Comparison of ENCODE assay signal across 8 cellular contexts in genomic region chr11:63567044-63567840, GRCh38. TPM values are rescaled to one million over a fixed set of nuclear protein-coding genes. Genes with fewer than 3 reads are reported as not detected.
DNase-seq lines count a peak whose midpoint lies in the region; ATAC-seq, FAIRE-seq and TF ChIP-seq lines count a peak whose summit lies in the region.

No MANE protein-coding gene starts in this region.

- TF ChIP-seq POLR2A in H54 (IDR thresholded peaks at IDR 0.05; ENCODE audit: low read depth, low read length), result no peak

- no peaks in the 10 kb centered on the region; the same call in 1 of the 2 replicates for H3K27me3 Mint-ChIP-seq in WTC11 (ENCODE audit: low read depth)
- peaks cover 0 to 19% (median 0%) of the 10 kb centered on the region in 5 donors for H3K27me3 Mint-ChIP-seq in naive thymus-derived CD4-positive, alpha-beta T cell

- CTCF ChIA-PET in WTC11 (lab: Charles Lee), result no interaction called here
- CTCF ChIA-PET in naive thymus-derived CD4-positive, alpha-beta T cell (lab: Charles Lee), result interaction anchor here (0.6 to 1.2 kb wide), 2 partner anchors 13 to 16 kb away, joined by 3 read pairs; no protein-coding TSS in a partner anchor

- TF ChIP-seq CTCF in GM06990 (IDR thresholded peaks at IDR 0.05; ENCODE audit: insufficient read depth, low read length, poor library complexity, severe bottlenecking) (no peak), WTC11 (IDR thresholded peaks at IDR 0.05) (no peak)

- H3K4me1 Mint-ChIP-seq in WTC11, result peaks cover 32% of the 10 kb centered on the region
- peaks cover 26 to 55% (median 47%) of the 10 kb centered on the region in 7 donors for H3K4me1 Mint-ChIP-seq in naive thymus-derived CD4-positive, alpha-beta T cell

- H3K4me3 Mint-ChIP-seq in WTC11, result no peak overlapping the region
- peak overlapping the region in 9 of 10 donors; percentile 7 to 62 (median 42) for H3K4me3 Mint-ChIP-seq in naive thymus-derived CD4-positive, alpha-beta T cell

- POLR2A ChIA-PET in WTC11 (lab: Charles Lee), result no interaction called here
- POLR2A ChIA-PET in naive thymus-derived CD4-positive, alpha-beta T cell (lab: Charles Lee), result interaction anchor here (0.7 to 1.5 kb wide), 6 partner anchors 8 to 35 kb away, joined by 3 to 5 read pairs (median 4); no protein-coding TSS in a partner anchor

- intact Hi-C loops in naive thymus-derived CD4-positive, alpha-beta T cell (cut with micrococcal nuclease), result loop anchor here in 1 of 2 donors (1.0 to 10.0 kb wide), 6 partner anchors 14 to 108 kb away; partner anchors contain the start of genes ATL3, PLAAT3 and PLAAT4
- intact Hi-C loops in aorta (cut with DNase I), result no loop called here

- peak; percentile 90 for FAIRE-seq in H54 (lab: Jason Lieb, UNC)

- H3K27ac Mint-ChIP-seq in WTC11, result peak overlapping the region; percentile 51
- H3K27ac Mint-ChIP-seq in naive thymus-derived CD4-positive, alpha-beta T cell, result peak overlapping the region; percentile 56 to 94 (median 86)

- DNase-seq in GM06990 (ENCODE audit: extremely low read depth, insufficient read length) (peak; percentile 79), H54 (ENCODE audit: insufficient read length, low spot score) (peak; percentile 45), LoVo (ENCODE audit: low spot score) (peak; percentile 91), WTC11 (ENCODE audit: low spot score) (no peak), aorta (no peak), NCI-H446 treated with DMSO at 0.1 percent for 48 hours (lab: John Stamatoyannopoulos, UW) (no peak)
- DNase-seq in effector CD8-positive, alpha-beta T cell (lab: John Stamatoyannopoulos, UW), result peak; percentile 10
- peak in 8 of 9 donors; percentile 31 to 84 (median 62) for DNase-seq in naive thymus-derived CD4-positive, alpha-beta T cell

- H3K27me3 ChIP-seq in GM06990 (replicated peaks; ENCODE audit: control insufficient read depth, insufficient read depth, low read length) (no peaks in the 10 kb centered on the region), aorta (ENCODE audit: control insufficient read depth in 1 of 2, insufficient read depth in 2 of 2, low read length in 1 of 2) (no peaks in the 10 kb centered on the region)
- H3K27me3 ChIP-seq in naive thymus-derived CD4-positive, alpha-beta T cell (ENCODE audit: control insufficient read depth in 2 of 2, insufficient read depth in 2 of 2, low read length in 2 of 2), result no peaks in the 10 kb centered on the region

- H3K4me3 ChIP-seq in GM06990 (replicated peaks; ENCODE audit: low read depth, low read length), result no peak overlapping the region; the same call in 1 of the 2 replicates
- no peak overlapping the region for H3K4me3 ChIP-seq in naive thymus-derived CD4-positive, alpha-beta T cell (ENCODE audit: low read length)
- no peak overlapping the region for H3K4me3 ChIP-seq in aorta (ENCODE audit: low read length in 2 of 2)

- H3K9me3 Mint-ChIP-seq in WTC11, result peaks cover 4% of the 10 kb centered on the region; the same call in 1 of the 2 replicates
- H3K9me3 Mint-ChIP-seq in naive thymus-derived CD4-positive, alpha-beta T cell, result no peaks in the 10 kb centered on the region

- ATAC-seq in WTC11, result peak; percentile 58
- peak; percentile 88 for ATAC-seq in naive thymus-derived CD4-positive, alpha-beta T cell
- peak; percentile 63 for ATAC-seq in aorta (ENCODE audit: low FRiP score)

- H3K36me3 Mint-ChIP-seq in WTC11, result no peaks in the 10 kb centered on the region
- no peaks in the 10 kb centered on the region for H3K36me3 Mint-ChIP-seq in naive thymus-derived CD4-positive, alpha-beta T cell

- H3K4me1 ChIP-seq in naive thymus-derived CD4-positive, alpha-beta T cell (ENCODE audit: control insufficient read depth in 2 of 2, insufficient read depth in 2 of 2, low read length in 2 of 2), result peaks cover 22 to 25% of the 10 kb centered on the region in 2 donors
- H3K4me1 ChIP-seq in aorta (ENCODE audit: control insufficient read depth in 1 of 2, insufficient read depth in 2 of 2, low read length in 2 of 2), result no peaks in the 10 kb centered on the region

- H3K27ac ChIP-seq in naive thymus-derived CD4-positive, alpha-beta T cell (ENCODE audit: low read depth, low read length), result peak overlapping the region; percentile 44
- no peak overlapping the region for H3K27ac ChIP-seq in aorta (ENCODE audit: low read depth in 1 of 2, low read length in 2 of 2)

- no peaks in the 10 kb centered on the region for H3K36me3 ChIP-seq in GM06990 (ENCODE audit: control insufficient read depth, insufficient read depth, low read length)
- H3K36me3 ChIP-seq in naive thymus-derived CD4-positive, alpha-beta T cell (ENCODE audit: control insufficient read depth in 2 of 3, insufficient read depth in 3 of 3, low read length in 3 of 3), result no peaks in the 10 kb centered on the region
- H3K36me3 ChIP-seq in aorta (ENCODE audit: control insufficient read depth in 1 of 2, insufficient read depth in 2 of 2, low read length in 1 of 2), result no peaks in the 10 kb centered on the region

- H3K9me3 ChIP-seq in naive thymus-derived CD4-positive, alpha-beta T cell (ENCODE audit: control insufficient read depth in 2 of 3, low read length in 3 of 3), result no peaks in the 10 kb centered on the region
- H3K9me3 ChIP-seq in aorta (ENCODE audit: control insufficient read depth, low read length), result no peaks in the 10 kb centered on the region

- WGBS in aorta, 2 donors, result 59 to 68% methylated on average over 5 of the region's 5 CpGs

TF ChIP-seq in WTC11, 78 proteins besides CTCF, POLR2A, EP300 and RAD21 (continues in another document):
- no peak for TF ChIP-seq USF2 (CRISPR knock-in tag; IDR thresholded peaks at IDR 0.05)
- TF ChIP-seq PRDM15 (CRISPR knock-in tag; IDR thresholded peaks at IDR 0.05), result no peak
- no peak for TF ChIP-seq E2F1 (CRISPR knock-in tag; IDR thresholded peaks at IDR 0.05)
- no peak for TF ChIP-seq FOXK1 (CRISPR knock-in tag; IDR thresholded peaks at IDR 0.05)

RNA-seq across cellular contexts. Expression of gene PLAAT2, which starts 4.1 kb away (rescaled TPM):
- total RNA-seq in WTC11 (2021) (0.25 to 0.66 TPM (median 0.55 TPM) in 3 replicates), aorta (not detected)
- total RNA-seq in naive thymus-derived CD4-positive, alpha-beta T cell, result under 1 TPM in 1 of 5 experiments, not detected in 4; 0.51 TPM
- not detected for polyA plus RNA-seq in naive thymus-derived CD4-positive, alpha-beta T cell
- polyA plus RNA-seq in aorta, result 10 to 100 TPM in 1 of 2 donors, under 1 TPM in 1; 0.82 to 30.3 TPM

RNA-seq across cellular contexts. Expression of gene PLAAT4, which starts 30.6 kb away (rescaled TPM):
- total RNA-seq in WTC11 (2021), result 1.1 to 2.9 TPM (median 1.4 TPM) in 3 replicates
- total RNA-seq in naive thymus-derived CD4-positive, alpha-beta T cell, result 100 to 1,000 TPM in 4 of 5 experiments, 10 to 100 TPM in 1; 96.2 to 170 (median 122) TPM
- polyA plus RNA-seq in naive thymus-derived CD4-positive, alpha-beta T cell, result 100 to 1,000 TPM; 430 to 468 TPM
- total RNA-seq in aorta, result 10 to 100 TPM; 12.4 to 39.8 TPM
- 10 to 100 TPM; 33.1 to 54.3 TPM for polyA plus RNA-seq in aorta

RNA-seq across cellular contexts. Expression of gene PLAAT3, which starts 47.0 kb away (rescaled TPM):
- total RNA-seq in WTC11 (2021) (143 to 160 TPM (median 146 TPM) in 3 replicates), aorta (10 to 100 TPM; 52.5 to 62.6 TPM)
- total RNA-seq in naive thymus-derived CD4-positive, alpha-beta T cell, result 10 to 100 TPM in 1 of 5 experiments, 1 to 10 TPM in 3, under 1 TPM in 1; 0.92 to 10.3 (median 2.0) TPM
- 1 to 10 TPM; 1.9 to 4.8 TPM for polyA plus RNA-seq in naive thymus-derived CD4-positive, alpha-beta T cell
- 10 to 100 TPM; 47.2 to 69.5 TPM for polyA plus RNA-seq in aorta

Comparison
In these comparisons a context has a peak if more than half of its experiments do, and no peak if none do; other contexts are left out.
1. DNase-seq: peak in GM06990 (single experiment), H54 (single experiment), LoVo (single experiment), effector CD8-positive, alpha-beta T cell (single experiment) and naive thymus-derived CD4-positive, alpha-beta T cell (8 of 9); none in WTC11 (single experiment), aorta (0 of 2) and NCI-H446 treated with DMSO at 0.1 percent for 48 hours (single experiment).
2. RNA of gene PLAAT3, which starts 47.0 kb away (total RNA-seq): 143 to 160 TPM in WTC11 and 52.5 to 62.6 TPM in aorta; 0.92 to 10.3 TPM in naive thymus-derived CD4-positive, alpha-beta T cell; every median in the first group is over 4 times any median in the second.
3. Peak in every context shown above with its lines, with median percentiles within 50 percentile points of each other: ATAC-seq.